In genomic region chr16:57003439-57004386, GRCh38 we compare ENCODE assay signal across 14 cellular contexts. TPM values are rescaled to one million over a fixed set of nuclear protein-coding genes. Genes with fewer than 3 reads are reported as not detected.
DNase-seq lines count a peak whose midpoint lies in the region; ATAC-seq and TF ChIP-seq lines count a peak whose summit lies in the region.
"Had no signal": no experiment of that assay in that cellular context is flagged by ENCODE, and none has a peak within 500 bp of the region (broad histone marks: within the 10 kb centered on the region; RNA-seq: fewer than 3 reads in every experiment).

No MANE protein-coding gene starts in this region.

- no peaks in the 10 kb centered on the region for H3K9me3 ChIP-seq in esophagus squamous epithelium

- H3K27me3 ChIP-seq in esophagus squamous epithelium: no peaks in the 10 kb centered on the region

- intact Hi-C loops in esophagus squamous epithelium (cut with DNase I): no loop called here

- peaks cover 54% of the 10 kb centered on the region for H3K36me3 Mint-ChIP-seq in stimulated activated naive CD8-positive, alpha-beta T cell treated with anti-CD3 and anti-CD28 coated beads, Interleukin-15, Interleukin-2, amounts not matched to agents 100 ng/mL and 50 ng/mL, for 24 hours (ENCODE audit: low read depth)
- H3K36me3 Mint-ChIP-seq in WTC11: no peaks in the 10 kb centered on the region

- CTCF ChIA-PET in WTC11 (lab: Charles Lee): interaction anchor here (0.8 kb wide), 1 partner anchor 42 kb away, joined by 5 read pairs; no protein-coding TSS in a partner anchor

- peaks cover 92% of the 10 kb centered on the region for H3K4me1 Mint-ChIP-seq in stimulated activated naive CD8-positive, alpha-beta T cell treated with anti-CD3 and anti-CD28 coated beads, Interleukin-15, Interleukin-2, amounts not matched to agents 100 ng/mL and 50 ng/mL, for 24 hours (ENCODE audit: low read depth)
- peaks cover 14% of the 10 kb centered on the region for H3K4me1 Mint-ChIP-seq in WTC11

- H3K27ac ChIP-seq in esophagus squamous epithelium: no peak overlapping the region

- no peak for DNase-seq in stimulated activated naive CD8-positive, alpha-beta T cell treated with anti-CD3 and anti-CD28 coated beads, Interleukin-15, Interleukin-2, amounts not matched to agents 100 U/mL and 50 U/mL, for 24 hours
- DNase-seq in WTC11 (ENCODE audit: low spot score): no peak
- peak; percentile 86 for DNase-seq in left kidney (ENCODE audit: low read depth, low spot score)
- no peak for DNase-seq in cerebellar nuclear complex (lab: John Stamatoyannopoulos, UW)
- no peak for DNase-seq in hepatic stellate cell (ENCODE audit: low spot score)
- no peak for DNase-seq in NCI-H2029 (lab: John Stamatoyannopoulos, UW)
- no peak for DNase-seq in esophagus squamous epithelium (lab: John Stamatoyannopoulos, UW)
- DNase-seq: activated CD4-positive, CD25-positive, alpha-beta regulatory T cell treated with anti-CD3 and anti-CD28 coated beads, Interleukin-2, amount 50 U/mL, for 72 hours; C1 segment of cervical spinal cord; NCI-H1092; NCI-H69; SIG-M5 had no signal

- no peaks in the 10 kb centered on the region for H3K27me3 Mint-ChIP-seq in stimulated activated naive CD8-positive, alpha-beta T cell treated with anti-CD3 and anti-CD28 coated beads, Interleukin-15, Interleukin-2, amounts not matched to agents 100 ng/mL and 50 ng/mL, for 24 hours
- H3K27me3 Mint-ChIP-seq in WTC11 (ENCODE audit: low read depth): no peaks in the 10 kb centered on the region

- POLR2A ChIA-PET in WTC11 (lab: Charles Lee): interaction anchor here (1.4 kb wide), 1 partner anchor 21 kb away, joined by 3 read pairs; no protein-coding TSS in a partner anchor

- H3K4me3 ChIP-seq in esophagus squamous epithelium: no peak overlapping the region

- 68 to 85% methylated on average over 13 to 21 of the region's 22 CpGs for WGBS in esophagus squamous epithelium, 2 donors

- H3K9me3 Mint-ChIP-seq in stimulated activated naive CD8-positive, alpha-beta T cell treated with anti-CD3 and anti-CD28 coated beads, Interleukin-15, Interleukin-2, amounts not matched to agents 100 ng/mL and 50 ng/mL, for 24 hours: peaks cover 4% of the 10 kb centered on the region
- H3K9me3 Mint-ChIP-seq in WTC11: peaks cover 5% of the 10 kb centered on the region; the same call in 1 of the 2 replicates

- H3K36me3 ChIP-seq in esophagus squamous epithelium: peaks cover 0 to 8% (median 0%) of the 10 kb centered on the region in 3 donors

- H3K27ac Mint-ChIP-seq in stimulated activated naive CD8-positive, alpha-beta T cell treated with anti-CD3 and anti-CD28 coated beads, Interleukin-15, Interleukin-2, amounts not matched to agents 100 ng/mL and 50 ng/mL, for 24 hours: peak overlapping the region; percentile 69
- no peak overlapping the region for H3K27ac Mint-ChIP-seq in WTC11

- H3K4me1 ChIP-seq in esophagus squamous epithelium: peaks cover 7 to 39% (median 23%) of the 10 kb centered on the region in 3 donors

- ATAC-seq in stimulated activated naive CD8-positive, alpha-beta T cell treated with anti-CD3 and anti-CD28 coated beads, Interleukin-15, Interleukin-2, amounts not matched to agents 100 U/mL and 50 U/mL, for 24 hours: no peak
- peak; percentile 44 for ATAC-seq in WTC11
- ATAC-seq: left lobe of liver had no signal

- no peak for TF ChIP-seq POLR2A in esophagus squamous epithelium (IDR thresholded peaks at IDR 0.05)

- peak overlapping the region; percentile 47 for H3K4me3 Mint-ChIP-seq in stimulated activated naive CD8-positive, alpha-beta T cell treated with anti-CD3 and anti-CD28 coated beads, Interleukin-15, Interleukin-2, amounts not matched to agents 100 ng/mL and 50 ng/mL, for 24 hours
- H3K4me3 Mint-ChIP-seq in WTC11: no peak overlapping the region

- TF ChIP-seq CTCF in WTC11 (IDR thresholded peaks at IDR 0.05) (no peak), esophagus squamous epithelium (IDR thresholded peaks at IDR 0.05) (no peak)

TF ChIP-seq in WTC11, 78 proteins besides CTCF, POLR2A, EP300 and RAD21:
- TF ChIP-seq SMAD3 (CRISPR knock-in tag; IDR thresholded peaks at IDR 0.05; ENCODE audit: borderline replicate concordance): no peak
- TF ChIP-seq RORB (CRISPR knock-in tag; IDR thresholded peaks at IDR 0.05): no peak
- no peak for TF ChIP-seq ZBTB21 (CRISPR knock-in tag; IDR thresholded peaks at IDR 0.05; ENCODE audit: borderline replicate concordance)
- no peak for TF ChIP-seq ZNF219 (CRISPR knock-in tag; IDR thresholded peaks at IDR 0.05; ENCODE audit: borderline replicate concordance)
- TF ChIP-seq, protein P1, sequence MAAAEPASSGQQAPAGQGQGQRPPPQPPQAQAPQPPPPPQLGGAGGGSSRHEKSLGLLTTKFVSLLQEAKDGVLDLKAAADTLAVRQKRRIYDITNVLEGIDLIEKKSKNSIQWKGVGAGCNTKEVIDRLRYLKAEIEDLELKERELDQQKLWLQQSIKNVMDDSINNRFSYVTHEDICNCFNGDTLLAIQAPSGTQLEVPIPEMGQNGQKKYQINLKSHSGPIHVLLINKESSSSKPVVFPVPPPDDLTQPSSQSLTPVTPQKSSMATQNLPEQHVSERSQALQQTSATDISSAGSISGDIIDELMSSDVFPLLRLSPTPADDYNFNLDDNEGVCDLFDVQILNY (CRISPR knock-in tag; IDR thresholded peaks at IDR 0.05): no peak
- TF ChIP-seq JUN (CRISPR knock-in tag; IDR thresholded peaks at IDR 0.05): no peak
- TF ChIP-seq, protein P2, sequence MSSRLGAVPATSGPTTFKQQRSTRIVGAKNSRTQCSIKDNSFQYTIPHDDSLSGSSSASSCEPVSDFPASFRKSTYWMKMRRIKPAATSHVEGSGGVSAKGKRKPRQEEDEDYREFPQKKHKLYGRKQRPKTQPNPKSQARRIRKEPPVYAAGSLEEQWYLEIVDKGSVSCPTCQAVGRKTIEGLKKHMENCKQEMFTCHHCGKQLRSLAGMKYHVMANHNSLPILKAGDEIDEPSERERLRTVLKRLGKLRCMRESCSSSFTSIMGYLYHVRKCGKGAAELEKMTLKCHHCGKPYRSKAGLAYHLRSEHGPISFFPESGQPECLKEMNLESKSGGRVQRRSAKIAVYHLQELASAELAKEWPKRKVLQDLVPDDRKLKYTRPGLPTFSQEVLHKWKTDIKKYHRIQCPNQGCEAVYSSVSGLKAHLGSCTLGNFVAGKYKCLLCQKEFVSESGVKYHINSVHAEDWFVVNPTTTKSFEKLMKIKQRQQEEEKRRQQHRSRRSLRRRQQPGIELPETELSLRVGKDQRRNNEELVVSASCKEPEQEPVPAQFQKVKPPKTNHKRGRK (CRISPR knock-in tag; IDR thresholded peaks at IDR 0.05; ENCODE audit: borderline replicate concordance): no peak
- no peak for TF ChIP-seq ZNF317 (CRISPR knock-in tag; IDR thresholded peaks at IDR 0.05; ENCODE audit: borderline replicate concordance, low read depth)
- TF ChIP-seq CBFB (CRISPR knock-in tag; IDR thresholded peaks at IDR 0.05; ENCODE audit: low read depth): no peak
- no peak for TF ChIP-seq ETV6 (CRISPR knock-in tag; IDR thresholded peaks at IDR 0.05)
- TF ChIP-seq HMGA2 (CRISPR knock-in tag; IDR thresholded peaks at IDR 0.05): no peak
- no peak for TF ChIP-seq NFE2L1 (CRISPR knock-in tag; IDR thresholded peaks at IDR 0.05)
- no peak for TF ChIP-seq GRHL2 (CRISPR knock-in tag; IDR thresholded peaks at IDR 0.05; ENCODE audit: insufficient replicate concordance, severe bottlenecking)
- no peak for TF ChIP-seq ZNF281 (CRISPR knock-in tag; IDR thresholded peaks at IDR 0.05)
- TF ChIP-seq, protein P3, sequence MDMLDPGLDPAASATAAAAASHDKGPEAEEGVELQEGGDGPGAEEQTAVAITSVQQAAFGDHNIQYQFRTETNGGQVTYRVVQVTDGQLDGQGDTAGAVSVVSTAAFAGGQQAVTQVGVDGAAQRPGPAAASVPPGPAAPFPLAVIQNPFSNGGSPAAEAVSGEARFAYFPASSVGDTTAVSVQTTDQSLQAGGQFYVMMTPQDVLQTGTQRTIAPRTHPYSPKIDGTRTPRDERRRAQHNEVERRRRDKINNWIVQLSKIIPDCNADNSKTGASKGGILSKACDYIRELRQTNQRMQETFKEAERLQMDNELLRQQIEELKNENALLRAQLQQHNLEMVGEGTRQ (CRISPR knock-in tag; IDR thresholded peaks at IDR 0.05): no peak

RNA-seq across cellular contexts. Expression of gene NLRC5, which starts 14.4 kb away (rescaled TPM):
- 2.6 to 2.8 TPM (median 2.7 TPM) in 3 replicates for total RNA-seq in WTC11 (2021)
- total RNA-seq in esophagus squamous epithelium: 10 to 100 TPM in 3 of 4 donors, 1 to 10 TPM in 1; 7.7 to 25.2 (median 14.1) TPM

RNA-seq across cellular contexts. Expression of gene CETP, which starts 42.0 kb away (rescaled TPM):
- not detected in 3 replicates for total RNA-seq in WTC11 (2021)
- under 1 TPM in 3 of 4 donors, not detected in 1; 0.19 to 0.32 (median 0.31) TPM for total RNA-seq in esophagus squamous epithelium
